In genomic region chr17:72447251-72447640, GRCh38 we compare ENCODE assay signal across 1 cellular context.
TF ChIP-seq lines count a peak whose summit lies in the region.

No MANE protein-coding gene starts in this region.

TF ChIP-seq in HepG2, 621 proteins besides CTCF, POLR2A, EP300 and RAD21 (continued from another document and continues in another):
- TF ChIP-seq PRDM15 (CRISPR knock-in tag; IDR thresholded peaks at IDR 0.05) (no peak), RBFOX2 (IDR thresholded peaks at IDR 0.05; ENCODE audit: low read depth, low read length) (0 out of 2 replicates have a peak, but pooled peaks have one; percentile 23), NR2C2 (CRISPR knock-in tag; IDR thresholded peaks at IDR 0.05; ENCODE audit: borderline replicate concordance) (peak; percentile 81), ZNF567 (CRISPR knock-in tag; IDR thresholded peaks at IDR 0.05; ENCODE audit: borderline replicate concordance) (no peak), LCORL (IDR thresholded peaks at IDR 0.05) (no peak), LCORL (CRISPR knock-in tag; IDR thresholded peaks at IDR 0.05) (peak; percentile 84), EHMT2 (IDR thresholded peaks at IDR 0.05; ENCODE audit: borderline replicate concordance, low read depth, low read length) (no peak), DNMT1 (CRISPR knock-in tag; IDR thresholded peaks at IDR 0.05) (no peak), ZFP36L2 (CRISPR knock-in tag; IDR thresholded peaks at IDR 0.05) (no peak), KDM2A (CRISPR knock-in tag; IDR thresholded peaks at IDR 0.05; ENCODE audit: borderline replicate concordance, low read depth) (no peak), RERE (CRISPR knock-in tag; IDR thresholded peaks at IDR 0.05; ENCODE audit: low read depth) (peak; percentile 96), NR2F1 (CRISPR knock-in tag; IDR thresholded peaks at IDR 0.05) (peak; percentile 53 to 59; a peak in 2 of 4 replicates), MAFK (conservative IDR thresholded peaks at IDR 0.05 in 1 of 2, IDR thresholded peaks at IDR 0.05 in 1 of 2; ENCODE audit: low read length in 2 of 2) (no peak), ZNF138 (CRISPR knock-in tag; IDR thresholded peaks at IDR 0.05; ENCODE audit: low read depth) (no peak), NCOA5 (CRISPR knock-in tag; IDR thresholded peaks at IDR 0.05) (no peak), ZNF160 (CRISPR knock-in tag; IDR thresholded peaks at IDR 0.05) (no peak), ZNF446 (CRISPR knock-in tag; IDR thresholded peaks at IDR 0.05) (no peak), ZNF660 (CRISPR knock-in tag; IDR thresholded peaks at IDR 0.05; ENCODE audit: borderline replicate concordance, low read depth) (no peak), ZSCAN5A (CRISPR knock-in tag; IDR thresholded peaks at IDR 0.05; ENCODE audit: borderline replicate concordance) (peak; percentile 50; the same call in 1 of the 2 replicates), KDM5B (CRISPR knock-in tag; IDR thresholded peaks at IDR 0.05; ENCODE audit: borderline replicate concordance) (no peak), TOE1 (CRISPR knock-in tag; IDR thresholded peaks at IDR 0.05) (no peak), TOPORS (CRISPR knock-in tag; IDR thresholded peaks at IDR 0.05) (no peak), RAD51 (IDR thresholded peaks at IDR 0.05; ENCODE audit: borderline replicate concordance) (no peak), HES4 (CRISPR knock-in tag; IDR thresholded peaks at IDR 0.05; ENCODE audit: borderline replicate concordance) (no peak), ZNF577 (CRISPR knock-in tag; IDR thresholded peaks at IDR 0.05; ENCODE audit: borderline replicate concordance, low read depth) (no peak), ZNF224 (CRISPR knock-in tag; IDR thresholded peaks at IDR 0.05) (no peak), ZFP37 (CRISPR knock-in tag; IDR thresholded peaks at IDR 0.05; ENCODE audit: borderline replicate concordance) (no peak), MAFG (CRISPR knock-in tag; IDR thresholded peaks at IDR 0.05) (no peak), EZH2 (conservative IDR thresholded peaks at IDR 0.05; ENCODE audit: low read depth, low read length) (no peak), BRD4 (CRISPR knock-in tag; IDR thresholded peaks at IDR 0.05) (no peak), ZNF207 (IDR thresholded peaks at IDR 0.05; ENCODE audit: borderline replicate concordance) (no peak), ZNF703 (CRISPR knock-in tag; IDR thresholded peaks at IDR 0.05; ENCODE audit: borderline replicate concordance) (no peak), ZNF839 (CRISPR knock-in tag; IDR thresholded peaks at IDR 0.05; ENCODE audit: borderline replicate concordance) (no peak), ISX (CRISPR knock-in tag; conservative IDR thresholded peaks at IDR 0.05) (no peak), NCOR1 (IDR thresholded peaks at IDR 0.05; ENCODE audit: borderline replicate concordance, low read length) (peak; percentile 66; the same call in 1 of the 2 replicates), RCOR2 (CRISPR knock-in tag; IDR thresholded peaks at IDR 0.05) (peak; percentile 96), PHF21A (CRISPR knock-in tag; IDR thresholded peaks at IDR 0.05) (peak; percentile 80; the same call in 1 of the 2 replicates), ZSCAN25 (CRISPR knock-in tag; IDR thresholded peaks at IDR 0.05) (peak; percentile 70; the same call in 1 of the 2 replicates), SIX1 (CRISPR knock-in tag; IDR thresholded peaks at IDR 0.05; ENCODE audit: borderline replicate concordance) (peak; percentile 100), CBX1 (IDR thresholded peaks at IDR 0.05; ENCODE audit: low read depth) (no peak), KLF16 (CRISPR knock-in tag; IDR thresholded peaks at IDR 0.05) (peak in 1 of 2 experiments; percentile 43; a peak in 1 of 4 replicates), ZBTB20 (CRISPR knock-in tag; IDR thresholded peaks at IDR 0.05; ENCODE audit: borderline replicate concordance, low read depth) (peak; percentile 92), ARID2 (CRISPR knock-in tag; IDR thresholded peaks at IDR 0.05; ENCODE audit: borderline replicate concordance) (no peak), DRAP1 (CRISPR knock-in tag; IDR thresholded peaks at IDR 0.05) (0 out of 2 replicates have a peak, but pooled peaks have one; percentile 54), CBX2 (IDR thresholded peaks at IDR 0.05; ENCODE audit: low read depth, low read length) (no peak), CBX2 (CRISPR knock-in tag; IDR thresholded peaks at IDR 0.05; ENCODE audit: low read depth) (no peak), GLI4 (CRISPR knock-in tag; IDR thresholded peaks at IDR 0.05; ENCODE audit: borderline replicate concordance) (0 out of 2 replicates have a peak, but pooled peaks have one; percentile 12)
- TF ChIP-seq, protein P1, sequence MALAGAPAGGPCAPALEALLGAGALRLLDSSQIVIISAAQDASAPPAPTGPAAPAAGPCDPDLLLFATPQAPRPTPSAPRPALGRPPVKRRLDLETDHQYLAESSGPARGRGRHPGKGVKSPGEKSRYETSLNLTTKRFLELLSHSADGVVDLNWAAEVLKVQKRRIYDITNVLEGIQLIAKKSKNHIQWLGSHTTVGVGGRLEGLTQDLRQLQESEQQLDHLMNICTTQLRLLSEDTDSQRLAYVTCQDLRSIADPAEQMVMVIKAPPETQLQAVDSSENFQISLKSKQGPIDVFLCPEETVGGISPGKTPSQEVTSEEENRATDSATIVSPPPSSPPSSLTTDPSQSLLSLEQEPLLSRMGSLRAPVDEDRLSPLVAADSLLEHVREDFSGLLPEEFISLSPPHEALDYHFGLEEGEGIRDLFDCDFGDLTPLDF (CRISPR knock-in tag; IDR thresholded peaks at IDR 0.05): no peak
- TF ChIP-seq, protein P2, sequence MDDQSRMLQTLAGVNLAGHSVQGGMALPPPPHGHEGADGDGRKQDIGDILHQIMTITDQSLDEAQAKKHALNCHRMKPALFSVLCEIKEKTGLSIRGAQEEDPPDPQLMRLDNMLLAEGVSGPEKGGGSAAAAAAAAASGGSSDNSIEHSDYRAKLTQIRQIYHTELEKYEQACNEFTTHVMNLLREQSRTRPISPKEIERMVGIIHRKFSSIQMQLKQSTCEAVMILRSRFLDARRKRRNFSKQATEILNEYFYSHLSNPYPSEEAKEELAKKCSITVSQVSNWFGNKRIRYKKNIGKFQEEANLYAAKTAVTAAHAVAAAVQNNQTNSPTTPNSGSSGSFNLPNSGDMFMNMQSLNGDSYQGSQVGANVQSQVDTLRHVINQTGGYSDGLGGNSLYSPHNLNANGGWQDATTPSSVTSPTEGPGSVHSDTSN (CRISPR knock-in tag; IDR thresholded peaks at IDR 0.05; ENCODE audit: borderline replicate concordance): no peak
- TF ChIP-seq, protein P3, sequence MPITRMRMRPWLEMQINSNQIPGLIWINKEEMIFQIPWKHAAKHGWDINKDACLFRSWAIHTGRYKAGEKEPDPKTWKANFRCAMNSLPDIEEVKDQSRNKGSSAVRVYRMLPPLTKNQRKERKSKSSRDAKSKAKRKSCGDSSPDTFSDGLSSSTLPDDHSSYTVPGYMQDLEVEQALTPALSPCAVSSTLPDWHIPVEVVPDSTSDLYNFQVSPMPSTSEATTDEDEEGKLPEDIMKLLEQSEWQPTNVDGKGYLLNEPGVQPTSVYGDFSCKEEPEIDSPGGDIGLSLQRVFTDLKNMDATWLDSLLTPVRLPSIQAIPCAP (CRISPR knock-in tag; IDR thresholded peaks at IDR 0.05; ENCODE audit: low read depth): no peak
- TF ChIP-seq, protein P4, sequence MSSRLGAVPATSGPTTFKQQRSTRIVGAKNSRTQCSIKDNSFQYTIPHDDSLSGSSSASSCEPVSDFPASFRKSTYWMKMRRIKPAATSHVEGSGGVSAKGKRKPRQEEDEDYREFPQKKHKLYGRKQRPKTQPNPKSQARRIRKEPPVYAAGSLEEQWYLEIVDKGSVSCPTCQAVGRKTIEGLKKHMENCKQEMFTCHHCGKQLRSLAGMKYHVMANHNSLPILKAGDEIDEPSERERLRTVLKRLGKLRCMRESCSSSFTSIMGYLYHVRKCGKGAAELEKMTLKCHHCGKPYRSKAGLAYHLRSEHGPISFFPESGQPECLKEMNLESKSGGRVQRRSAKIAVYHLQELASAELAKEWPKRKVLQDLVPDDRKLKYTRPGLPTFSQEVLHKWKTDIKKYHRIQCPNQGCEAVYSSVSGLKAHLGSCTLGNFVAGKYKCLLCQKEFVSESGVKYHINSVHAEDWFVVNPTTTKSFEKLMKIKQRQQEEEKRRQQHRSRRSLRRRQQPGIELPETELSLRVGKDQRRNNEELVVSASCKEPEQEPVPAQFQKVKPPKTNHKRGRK (CRISPR knock-in tag; IDR thresholded peaks at IDR 0.05): no peak
